In genomic region chr15:40161693-40162401, GRCh38 we compare ENCODE assay signal across 1 cellular context.
TF ChIP-seq lines count a peak whose summit lies in the region.

No MANE protein-coding gene starts in this region.

TF ChIP-seq in A549, 52 proteins besides CTCF, POLR2A, EP300 and RAD21 (continued from another document):
- TF ChIP-seq USF2 (IDR thresholded peaks at IDR 0.05), result no peak
- no peak for TF ChIP-seq NPAS2 (CRISPR knock-in tag; IDR thresholded peaks at IDR 0.05; ENCODE audit: borderline replicate concordance)
- TF ChIP-seq BHLHE40 (IDR thresholded peaks at IDR 0.05; ENCODE audit: low read depth, low read length), result no peak
- TF ChIP-seq TFCP2L1 (CRISPR knock-in tag; IDR thresholded peaks at IDR 0.05), result no peak
- TF ChIP-seq ZC3H11A (IDR thresholded peaks at IDR 0.05), result no peak
- TF ChIP-seq MYC (IDR thresholded peaks at IDR 0.05; ENCODE audit: borderline replicate concordance, low read length), result no peak
